Comparison of ENCODE assay signal across 8 cellular contexts in the genomic region with DNA sequence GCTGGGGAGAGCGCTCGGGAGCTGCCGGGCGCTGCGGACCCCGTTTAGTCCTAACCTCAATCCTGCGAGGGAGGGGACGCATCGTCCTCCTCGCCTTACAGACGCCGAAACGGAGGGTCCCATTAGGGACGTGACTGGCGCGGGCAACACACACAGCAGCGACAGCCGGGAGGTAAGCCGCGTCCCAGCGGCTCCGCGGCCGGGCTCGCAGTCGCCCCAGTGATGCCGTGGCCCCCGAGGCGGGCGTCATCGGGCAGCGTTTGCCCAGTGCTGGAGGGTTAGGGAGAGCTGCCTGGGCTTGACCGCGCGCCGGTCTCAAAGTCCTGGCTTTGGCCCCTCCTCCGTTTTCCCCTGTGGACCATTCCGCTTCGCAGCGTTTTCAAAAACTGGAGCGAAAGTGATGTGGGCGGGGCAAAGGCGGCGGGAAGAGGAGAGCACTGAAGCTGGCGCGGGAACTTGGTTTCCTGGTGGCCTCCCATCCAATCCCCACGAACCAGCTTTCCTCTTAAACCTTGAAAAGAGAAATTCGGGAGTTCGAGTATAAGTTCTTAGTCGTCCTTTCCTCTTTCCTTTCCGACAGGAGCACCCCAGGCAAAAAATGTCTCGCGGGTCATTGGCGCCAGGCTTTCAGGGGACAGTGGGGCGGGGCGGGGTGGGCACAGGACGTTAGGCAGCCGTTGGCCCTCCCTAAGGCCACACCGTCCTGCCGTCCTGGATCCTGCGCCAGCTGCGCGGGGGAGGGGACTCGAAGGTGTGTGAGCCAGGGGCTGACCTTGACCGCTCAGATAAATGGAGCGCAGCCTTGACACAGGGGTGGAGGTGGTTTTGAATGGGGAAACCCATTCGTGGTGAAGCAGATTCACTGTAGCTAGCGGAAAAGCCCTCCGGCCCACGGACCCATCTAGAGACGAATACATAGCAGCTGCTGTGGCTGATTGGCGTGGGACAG. TPM values are rescaled to one million over a fixed set of nuclear protein-coding genes. Genes with fewer than 3 reads are reported as not detected.
DNase-seq lines count a peak whose midpoint lies in the region; ATAC-seq and TF ChIP-seq lines count a peak whose summit lies in the region.

No MANE protein-coding gene starts in this region.

- peaks cover 16 to 21% of the 10 kb centered on the region in 2 donors for H3K36me3 Mint-ChIP-seq in stimulated activated naive B cell treated with anti-CD40 and anti-IgM and Interleukin-4, amounts not matched to agents 10 μg/mL and 1 μg/mL and 100 μg/mL, for 72 hours

- no peak for TF ChIP-seq CTCF in esophagus squamous epithelium (IDR thresholded peaks at IDR 0.05)

- peak overlapping the region; percentile 62 to 79 (median 62) for H3K27ac ChIP-seq in esophagus squamous epithelium

- H3K36me3 ChIP-seq in esophagus squamous epithelium = no peaks in the 10 kb centered on the region
- H3K36me3 ChIP-seq in mucosa of stomach (ENCODE audit: control insufficient read depth, insufficient read depth, low read length) = no peaks in the 10 kb centered on the region

- peaks cover 3 to 4% of the 10 kb centered on the region in 2 donors for H3K9me3 Mint-ChIP-seq in stimulated activated naive B cell treated with anti-CD40 and anti-IgM and Interleukin-4, amounts not matched to agents 10 μg/mL and 1 μg/mL and 100 μg/mL, for 72 hours

- H3K9me3 ChIP-seq in esophagus squamous epithelium (no peaks in the 10 kb centered on the region), mucosa of stomach (ENCODE audit: control insufficient read depth, low read length) (no peaks in the 10 kb centered on the region)

- H3K27ac Mint-ChIP-seq in stimulated activated naive B cell treated with anti-CD40 and anti-IgM and Interleukin-4, amounts not matched to agents 10 μg/mL and 1 μg/mL and 100 μg/mL, for 72 hours = peak overlapping the region; percentile 62

- peaks cover 10 to 14% of the 10 kb centered on the region in 2 donors for H3K4me1 Mint-ChIP-seq in stimulated activated naive B cell treated with anti-CD40 and anti-IgM and Interleukin-4, amounts not matched to agents 10 μg/mL and 1 μg/mL and 100 μg/mL, for 72 hours

- intact Hi-C loops in esophagus squamous epithelium (cut with DNase I) = no loop called here

- H3K4me1 ChIP-seq in esophagus squamous epithelium (peaks cover 0 to 21% (median 5%) of the 10 kb centered on the region in 3 donors), mucosa of stomach (ENCODE audit: control insufficient read depth, insufficient read depth, low read length) (peaks cover 4% of the 10 kb centered on the region)

- peaks cover 31 to 57% of the 10 kb centered on the region in 2 donors for H3K27me3 Mint-ChIP-seq in stimulated activated naive B cell treated with anti-CD40 and anti-IgM and Interleukin-4, amounts not matched to agents 10 μg/mL and 1 μg/mL and 100 μg/mL, for 72 hours

- peak; percentile 99 for DNase-seq in DMS53 (lab: John Stamatoyannopoulos, UW)
- peak in 74 of 76 experiments; percentile 9 to 95 (median 69) for DNase-seq in HUDEP-2 (lab: John Stamatoyannopoulos, UW; ENCODE audit: unreplicated experiment in 76 of 76)
- peak; percentile 90 for DNase-seq in NOMO-1 treated with DMSO at 0.1 percent for 48 hours (lab: John Stamatoyannopoulos, UW; ENCODE audit: unreplicated experiment)
- peak; percentile 35 for DNase-seq in activated T-cell treated with anti-CD3 and anti-CD28 coated beads for 1 hour (ENCODE audit: low read depth)
- DNase-seq in esophagus squamous epithelium (lab: John Stamatoyannopoulos, UW) = no peak
- DNase-seq in stimulated activated naive B cell treated with anti-CD40 and anti-IgM and Interleukin-4, amounts not matched to agents 10 μg/mL and 1 μg/mL and 100 μg/mL, for 72 hours = peak; percentile 65

- H3K4me3 ChIP-seq in esophagus squamous epithelium = peak overlapping the region; percentile 52 to 85 (median 70)
- peak overlapping the region; percentile 60 for H3K4me3 ChIP-seq in mucosa of stomach (ENCODE audit: low read length)

- H3K9ac ChIP-seq in mucosa of stomach (ENCODE audit: low read length) = peak overlapping the region; percentile 51

- peak overlapping the region; percentile 77 to 83 for H3K4me3 Mint-ChIP-seq in stimulated activated naive B cell treated with anti-CD40 and anti-IgM and Interleukin-4, amounts not matched to agents 10 μg/mL and 1 μg/mL and 100 μg/mL, for 72 hours

- peak; percentile 57 for ATAC-seq in GM21515 (IDR thresholded peaks at IDR 0.05; ENCODE audit: unreplicated experiment)
- peak; percentile 81 to 82 for ATAC-seq in stimulated activated naive B cell treated with anti-CD40 and anti-IgM and Interleukin-4, amounts not matched to agents 10 μg/mL and 1 μg/mL and 100 μg/mL, for 72 hours (replicated peaks)

- WGBS in esophagus squamous epithelium, 2 donors = 14 to 22% methylated on average over 11 to 14 of the region's 72 CpGs

- H3K27me3 ChIP-seq in esophagus squamous epithelium (peaks cover 0 to 46% (median 0%) of the 10 kb centered on the region in 4 donors), mucosa of stomach (ENCODE audit: control insufficient read depth, insufficient read depth, low read length) (no peaks in the 10 kb centered on the region)

- peak in 1 of 4 donors; percentile 39 for TF ChIP-seq POLR2A in esophagus squamous epithelium (IDR thresholded peaks at IDR 0.05)

RNA-seq across cellular contexts. Expression of gene TYMS, which starts 0.8 kb away (rescaled TPM):
- 10 to 100 TPM in 3 of 4 donors, 1 to 10 TPM in 1; 6.7 to 29.6 (median 21.3) TPM for total RNA-seq in esophagus squamous epithelium

RNA-seq across cellular contexts. Expression of gene ENOSF1, which starts 54.2 kb away (rescaled TPM):
- total RNA-seq in esophagus squamous epithelium = 10 to 100 TPM; 31.7 to 63.7 (median 47.1) TPM
